ENCODE assay signal across 9 cellular contexts in genomic region chr1:117674521-117675400, GRCh38.
DNase-seq lines count a peak whose midpoint lies in the region; ATAC-seq, FAIRE-seq and TF ChIP-seq lines count a peak whose summit lies in the region.
"Had no signal": no experiment of that assay in that cellular context is flagged by ENCODE, and none has a peak within 500 bp of the region (broad histone marks: within the 10 kb centered on the region; RNA-seq: fewer than 3 reads in every experiment).

No MANE protein-coding gene starts in this region.

- H3K4me3 ChIP-seq in H1 (ENCODE audit: extremely low read depth in 1 of 4, insufficient read depth in 2 of 4, low read depth in 3 of 4, low read length in 4 of 4) (no peak overlapping the region), testis (no peak overlapping the region)
- H3K4me3 ChIP-seq: BLaER1 had no signal

- H4K8ac ChIP-seq in H1 (ENCODE audit: extremely low read depth, insufficient read depth, low read length), result no peak overlapping the region

- CTCF ChIA-PET in H1 (lab: Charles Lee; ENCODE audit: partially characterized antibody), result interaction anchor here (0.5 to 3.1 kb wide), 24 partner anchors 9 to 247 kb away, joined by 3 to 11 read pairs (median 4); no protein-coding TSS in a partner anchor

- H2BK120ac ChIP-seq in H1 (replicated peaks; ENCODE audit: low read depth, low read length), result no peak overlapping the region

- peak; percentile 32 to 41; a peak in 3 of 4 replicates for TF ChIP-seq RAD21 in H1 (IDR thresholded peaks at IDR 0.05 in 1 of 2, conservative IDR thresholded peaks at IDR 0.05 in 1 of 2; ENCODE audit: low read depth in 2 of 2, low read length in 2 of 2)

- H3K79me2 ChIP-seq in H1 (ENCODE audit: control insufficient read depth in 1 of 2, insufficient read depth in 2 of 2, low read length in 2 of 2), result no peaks in the 10 kb centered on the region

- 80% methylated on average over 10 of the region's 10 CpGs; no CpG with 5 or more reads in 1 of the 2 experiments for WGBS in H1 (ENCODE audit: extremely low coverage in 1 of 2, insufficient coverage in 1 of 2, insufficient read length in 1 of 2, insufficient replicate concordance in 2 of 2, low coverage in 1 of 2, low lambda C conversion rate in 2 of 2, missing lambda C conversion rate in 1 of 2), 2 experiments
- 79 to 88% methylated on average over 10 of the region's 10 CpGs for WGBS in testis, 2 donors

- H3K27ac ChIP-seq in H1 (ENCODE audit: low read depth, low read length), result no peak overlapping the region
- no peak overlapping the region for H3K27ac ChIP-seq in testis
- H3K27ac ChIP-seq: BLaER1 had no signal

- no peak overlapping the region for H2BK5ac ChIP-seq in H1 (ENCODE audit: low read depth, low read length)

- no peaks in the 10 kb centered on the region for H3K79me1 ChIP-seq in H1 (ENCODE audit: low read depth, low read length)

- peak in 1 of 3 experiments; percentile 37; a peak in 2 of 4 replicates for TF ChIP-seq CTCF in H1 (IDR thresholded peaks at IDR 0.05; ENCODE audit: control extremely low read depth in 1 of 3, insufficient read depth in 1 of 3, low read depth in 1 of 3, low read length in 3 of 3)
- no peak for TF ChIP-seq CTCF in testis (IDR thresholded peaks at IDR 0.05)

- no peak overlapping the region for H2BK20ac ChIP-seq in H1 (ENCODE audit: low read length)

- H3K4ac ChIP-seq in H1 (replicated peaks; ENCODE audit: insufficient read length, low read depth, low read length), result no peak overlapping the region

- TF ChIP-seq EP300 in H1 (IDR thresholded peaks at IDR 0.05; ENCODE audit: borderline replicate concordance in 1 of 2, low read depth in 2 of 2, low read length in 2 of 2), result no peak

- no peak overlapping the region for H2AFZ ChIP-seq in H1 (ENCODE audit: low read length)

- no peak for FAIRE-seq in H1 (lab: Jason Lieb, UNC)

- H3K56ac ChIP-seq in H1 (replicated peaks; ENCODE audit: insufficient read length, low read depth, low read length), result no peak overlapping the region

- no peak overlapping the region for H3K4me2 ChIP-seq in H1 (ENCODE audit: insufficient read depth in 1 of 2, low read depth in 2 of 2, low read length in 2 of 2)
- H3K4me2 ChIP-seq: BLaER1 had no signal

- TF ChIP-seq POLR2A in H1 (IDR thresholded peaks at IDR 0.05; ENCODE audit: control extremely low read depth in 1 of 2, low read depth in 2 of 2, low read length in 2 of 2), result no peak
- TF ChIP-seq POLR2A in testis (IDR thresholded peaks at IDR 0.05), result no peak

- no peaks in the 10 kb centered on the region for H3K9me3 ChIP-seq in H1 (ENCODE audit: insufficient read depth in 2 of 2, low read depth in 1 of 2, low read length in 1 of 2)
- H3K9me3 ChIP-seq in testis, result no peaks in the 10 kb centered on the region
- H3K9me3 ChIP-seq: BLaER1 had no signal

- no peak overlapping the region for H2BK15ac ChIP-seq in H1 (ENCODE audit: low read length)

- H3K36me3 ChIP-seq in H1 (ENCODE audit: control insufficient read depth in 2 of 4, insufficient read depth in 4 of 4, low read length in 3 of 4) (no peaks in the 10 kb centered on the region; a peak in 1 of 8 replicates), testis (ENCODE audit: low read depth, missing control alignments) (no peaks in the 10 kb centered on the region)
- H3K36me3 ChIP-seq: BLaER1 had no signal

- peak overlapping the region; percentile 25 for H4K91ac ChIP-seq in H1 (replicated peaks; ENCODE audit: insufficient read length, low read length)

- 0 out of 2 replicates have a peak overlapping the region, but pooled peaks have one; percentile 18 for H2BK12ac ChIP-seq in H1 (ENCODE audit: low read depth, low read length)

- H3K27me3 Mint-ChIP-seq in T-helper 1 cell treated with Interleukin-12 subunit alpha and Interleukin-12 subunit beta and Interleukin-4 antibody, amounts not matched to agents 30 μg/mL and 1 μg/mL, for 36 hours (ENCODE audit: low read depth), result peaks cover 34% of the 10 kb centered on the region

- no peak overlapping the region for H3K14ac ChIP-seq in H1 (ENCODE audit: insufficient read length)

- no peak overlapping the region for H4K5ac ChIP-seq in H1 (ENCODE audit: insufficient read length, low read depth, low read length)

- no peak overlapping the region for H3K23ac ChIP-seq in H1 (ENCODE audit: insufficient read length)

- H4K20me1 ChIP-seq in H1 (replicated peaks in 1 of 2; ENCODE audit: control insufficient read depth in 1 of 2, insufficient read depth in 2 of 2, low read length in 2 of 2), result no peaks in the 10 kb centered on the region
- H4K20me1 ChIP-seq: BLaER1 had no signal

- peaks cover 22% of the 10 kb centered on the region for H3K4me1 Mint-ChIP-seq in T-helper 1 cell treated with Interleukin-12 subunit alpha and Interleukin-12 subunit beta and Interleukin-4 antibody, amounts not matched to agents 30 μg/mL and 1 μg/mL, for 36 hours (ENCODE audit: low read depth)

- DNase-seq in NOMO-1 treated with DMSO at 0.1 percent for 48 hours (lab: John Stamatoyannopoulos, UW; ENCODE audit: unreplicated experiment) (peak; percentile 55), NOMO-1 treated with dmso at 0.1 percent for 144 hours (lab: John Stamatoyannopoulos, UW; ENCODE audit: unreplicated experiment) (no peak), H1 (ENCODE audit: low read depth in 1 of 2, low spot score in 2 of 2) (no peak), testis (peak; percentile 30), amygdala (lab: John Stamatoyannopoulos, UW) (no peak)

- no peak overlapping the region for H3K9ac ChIP-seq in H1 (replicated peaks in 1 of 4; ENCODE audit: extremely low read depth in 1 of 4, low read depth in 3 of 4, low read length in 3 of 4)
- H3K9ac ChIP-seq: BLaER1 had no signal

- H3K4me3 Mint-ChIP-seq in T-helper 1 cell treated with Interleukin-12 subunit alpha and Interleukin-12 subunit beta and Interleukin-4 antibody, amounts not matched to agents 30 μg/mL and 1 μg/mL, for 36 hours, result no peak overlapping the region

- peak overlapping the region; percentile 26 for H3K27ac Mint-ChIP-seq in T-helper 1 cell treated with Interleukin-12 subunit alpha and Interleukin-12 subunit beta and Interleukin-4 antibody, amounts not matched to agents 30 μg/mL and 1 μg/mL, for 36 hours

- ATAC-seq in HG02852 (IDR thresholded peaks at IDR 0.05; ENCODE audit: unreplicated experiment) (peak; percentile 46), SK-N-SH treated with all-trans-retinoic acid at 6 μM for 48 hours (no peak)

- H3K27me3 ChIP-seq in H1 (replicated peaks in 1 of 4; ENCODE audit: control insufficient read depth in 3 of 4, extremely low read depth in 1 of 4, insufficient read depth in 3 of 4, low read length in 3 of 4), result no peaks in the 10 kb centered on the region
- H3K27me3 ChIP-seq in testis, result no peaks in the 10 kb centered on the region
- H3K27me3 ChIP-seq: BLaER1 had no signal

- no peaks in the 10 kb centered on the region for H3K23me2 ChIP-seq in H1 (ENCODE audit: low read depth, low read length)

- POLR2A ChIA-PET in H1 (lab: Charles Lee; ENCODE audit: partially characterized antibody), result interaction anchor here (1.0 kb wide), 1 partner anchor 68 kb away, joined by 3 read pairs; the partner anchor contains the start of gene TENT5C

- H3K4me1 ChIP-seq in H1 (replicated peaks in 1 of 4; ENCODE audit: control insufficient read depth in 3 of 4, insufficient read depth in 4 of 4, low read length in 3 of 4), result peaks cover 0 to 2% (median 0%) of the 10 kb centered on the region in 4 experiments; a peak in 3 of 7 replicates
- H3K4me1 ChIP-seq in testis, result peaks cover 10% of the 10 kb centered on the region

- intact Hi-C loops in testis (cut with DNase I; ENCODE audit: low total_unique reads), result no loop called here

- no peaks in the 10 kb centered on the region for H3K9me3 Mint-ChIP-seq in T-helper 1 cell treated with Interleukin-12 subunit alpha and Interleukin-12 subunit beta and Interleukin-4 antibody, amounts not matched to agents 30 μg/mL and 1 μg/mL, for 36 hours

- H3K18ac ChIP-seq in H1 (ENCODE audit: extremely low read depth, low read length), result no peak overlapping the region

- no peak overlapping the region for H2AK5ac ChIP-seq in H1 (ENCODE audit: low read depth, low read length)

- no peaks in the 10 kb centered on the region for H3K36me3 Mint-ChIP-seq in T-helper 1 cell treated with Interleukin-12 subunit alpha and Interleukin-12 subunit beta and Interleukin-4 antibody, amounts not matched to agents 30 μg/mL and 1 μg/mL, for 36 hours (ENCODE audit: low read depth)

TF ChIP-seq in H1, 55 proteins besides CTCF, POLR2A, EP300 and RAD21:
- TF ChIP-seq NANOG (IDR thresholded peaks at IDR 0.05; ENCODE audit: insufficient read depth, low read depth, low read length, poor library complexity, severe bottlenecking), result no peak
- no peak for TF ChIP-seq CBX5 (IDR thresholded peaks at IDR 0.05; ENCODE audit: low read depth, low read length)
- TF ChIP-seq BRCA1 (IDR thresholded peaks at IDR 0.05; ENCODE audit: low read depth, low read length), result no peak
- no peak for TF ChIP-seq RXRA (IDR thresholded peaks at IDR 0.05; ENCODE audit: insufficient read depth, low read depth, low read length)
- no peak for TF ChIP-seq JUND (IDR thresholded peaks at IDR 0.05; ENCODE audit: low read length)
TF ChIP-seq in H1: peak in this region for 0.

TF ChIP-seq in SK-N-SH treated with all-trans-retinoic acid at 6 μM for 48 hours, 23 proteins besides CTCF, POLR2A, EP300 and RAD21 (continues in another document):
- no peak for TF ChIP-seq POU6F1 (CRISPR knock-in tag; IDR thresholded peaks at IDR 0.05; ENCODE audit: borderline replicate concordance, low read depth)
- no peak for TF ChIP-seq CREB5 (CRISPR knock-in tag; IDR thresholded peaks at IDR 0.05; ENCODE audit: low read depth)
- no peak for TF ChIP-seq ESRRG (CRISPR knock-in tag; IDR thresholded peaks at IDR 0.05)

Comparison
In these comparisons a context has a peak if more than half of its experiments do, and no peak if none do; other contexts are left out.
1. DNase-seq: peak in NOMO-1 treated with DMSO at 0.1 percent for 48 hours (single experiment) and testis (single experiment); none in NOMO-1 treated with dmso at 0.1 percent for 144 hours (single experiment), H1 (0 of 2) and amygdala (0 of 56).